ENCODE assay signal across 1 cellular context in genomic region chr2:20440001-20440560, GRCh38.
TF ChIP-seq lines count a peak whose summit lies in the region.

No MANE protein-coding gene starts in this region.

TF ChIP-seq in GM23338, 12 proteins besides CTCF, POLR2A, EP300 and RAD21 (continued from another document):
- no peak for TF ChIP-seq ZNF462 (CRISPR knock-in tag; IDR thresholded peaks at IDR 0.05)
- TF ChIP-seq EZH2 (IDR thresholded peaks at IDR 0.05; ENCODE audit: low read depth, unreplicated experiment), result no peak
- TF ChIP-seq ZNF114 (CRISPR knock-in tag; IDR thresholded peaks at IDR 0.05), result no peak
- no peak for TF ChIP-seq JUNB (IDR thresholded peaks at IDR 0.05; ENCODE audit: unreplicated experiment)
- no peak for TF ChIP-seq CREB1 (CRISPR knock-in tag; IDR thresholded peaks at IDR 0.05; ENCODE audit: low read depth)
- TF ChIP-seq EZH2phosphoT487 (IDR thresholded peaks at IDR 0.05; ENCODE audit: unreplicated experiment), result no peak
- TF ChIP-seq POLR2AphosphoS5 (IDR thresholded peaks at IDR 0.05; ENCODE audit: low read depth), result no peak
- TF ChIP-seq REST (IDR thresholded peaks at IDR 0.05; ENCODE audit: unreplicated experiment), result no peak
